ENCODE assay signal across 8 cellular contexts in the genomic region with DNA sequence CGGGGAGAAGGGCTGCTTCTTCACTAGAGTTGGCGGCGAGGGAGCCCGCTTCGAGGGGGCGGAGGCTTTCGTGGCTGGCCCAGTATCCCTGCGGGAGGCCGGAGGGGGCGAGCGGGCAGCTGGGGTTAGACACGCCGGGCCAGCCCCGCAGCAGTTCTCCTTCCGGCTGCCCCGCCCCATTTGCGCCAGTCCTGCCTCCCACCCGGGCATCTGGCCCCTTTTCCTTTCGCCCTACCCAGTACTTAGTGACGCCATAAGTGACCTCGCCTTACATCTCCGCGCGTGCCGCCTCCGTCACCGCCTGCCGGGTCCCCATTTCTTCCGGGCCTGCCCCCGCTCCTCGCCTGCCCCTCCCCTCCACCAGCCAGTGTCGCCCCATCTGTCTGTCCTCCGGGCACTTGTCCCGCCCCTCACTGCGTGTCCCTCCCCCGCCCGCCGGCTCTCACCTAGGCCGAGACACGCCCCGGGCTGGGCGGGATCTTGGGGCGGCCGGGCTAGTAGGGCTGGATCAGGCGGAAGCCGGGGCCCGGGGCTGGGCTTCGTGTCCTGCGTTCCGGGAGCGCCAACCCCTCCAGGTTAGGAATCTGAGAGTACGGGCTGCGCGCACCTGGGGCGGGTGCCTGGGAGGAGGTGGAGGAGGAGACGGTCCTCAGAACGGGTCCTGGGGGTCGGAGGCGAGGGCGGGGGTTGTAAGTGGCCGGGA. TPM values are rescaled to one million over a fixed set of nuclear protein-coding genes. Genes with fewer than 3 reads are reported as not detected.
DNase-seq lines count a peak whose midpoint lies in the region; ATAC-seq and TF ChIP-seq lines count a peak whose summit lies in the region.

No MANE protein-coding gene starts in this region.

- DNase-seq in A673 (ENCODE audit: low spot score), result peak; percentile 82
- peak; percentile 98 for DNase-seq in NCI-H345 (lab: John Stamatoyannopoulos, UW)
- peak; percentile 89 for DNase-seq in activated CD4-positive, alpha-beta T cell treated with anti-CD3 and anti-CD28 coated beads for 1 hour
- peak; percentile 95 for DNase-seq in cerebellum (ENCODE audit: low spot score)
- DNase-seq in left kidney (ENCODE audit: low read depth, low spot score), result peak; percentile 96
- DNase-seq in stimulated activated CD4-positive, alpha-beta T cell treated with anti-CD3 and anti-CD28 coated beads, Interleukin-4, amount 100 ng/mL, for 24 hours, result peak; percentile 95

- no peaks in the 10 kb centered on the region for H3K36me3 ChIP-seq in A673 (ENCODE audit: insufficient read depth, low read length, poor library complexity, severe bottlenecking)

- intact Hi-C loops in A673 (cut with micrococcal nuclease; ENCODE audit: unreplicated experiment), result no loop called here

- no peaks in the 10 kb centered on the region for H3K4me1 ChIP-seq in A673 (ENCODE audit: insufficient read depth, low read length, poor library complexity, severe bottlenecking)

- CTCF ChIA-PET in A673 (lab: Charles Lee), result no interaction called here

- BruUV-seq in A673 (replicated peaks; lab: Mats Ljungman, UMichigan), result no TSS peak

- ATAC-seq in GM18907 (IDR thresholded peaks at IDR 0.05; ENCODE audit: unreplicated experiment), result peak; percentile 80
- ATAC-seq in HG03108 (IDR thresholded peaks at IDR 0.05; ENCODE audit: unreplicated experiment), result peak; percentile 77

- TF ChIP-seq CTCF in A673 (conservative IDR thresholded peaks at IDR 0.05; ENCODE audit: low read depth, low read length), result no peak

- no peaks in the 10 kb centered on the region for H3K27me3 ChIP-seq in A673 (replicated peaks; ENCODE audit: insufficient read depth, low read depth, low read length, poor library complexity)

- POLR2A ChIA-PET in A673 (lab: Charles Lee; ENCODE audit: low non-redundant PET), result no interaction called here

- H3K4me3 ChIP-seq in A673 (ENCODE audit: low read depth, low read length, poor library complexity, severe bottlenecking), result peak overlapping the region; percentile 53

- H3K27ac ChIP-seq in A673 (ENCODE audit: low read depth, low read length, poor library complexity, severe bottlenecking), result peak overlapping the region; percentile 37

- no peaks in the 10 kb centered on the region for H3K9me3 ChIP-seq in A673 (ENCODE audit: low read depth, low read length, poor library complexity, severe bottlenecking)

RNA-seq across cellular contexts. Expression of gene SPATA32, which starts 14.3 kb away (rescaled TPM):
- total RNA-seq in A673 (2021), result 0.22 TPM in 1 of 2 replicates, not detected in the other
- not detected for total RNA-seq in cerebellum

RNA-seq across cellular contexts. Expression of gene FMNL1, which starts 25.9 kb away (rescaled TPM):
- 1.0 and 1.4 TPM in 2 replicates for total RNA-seq in A673 (2021)
- total RNA-seq in cerebellum, result 3.4 TPM

Comparison
In these comparisons a context has a peak if more than half of its experiments do, and no peak if none do; other contexts are left out.
1. Peak in every context shown above with its lines: DNase-seq, ATAC-seq, H3K4me3 ChIP-seq and H3K27ac ChIP-seq.